In genomic region chr9:134163374-134164196, GRCh38 we compare ENCODE assay signal across 9 cellular contexts. TPM values are rescaled to one million over a fixed set of nuclear protein-coding genes. Genes with fewer than 3 reads are reported as not detected.
DNase-seq lines count a peak whose midpoint lies in the region; ATAC-seq, FAIRE-seq and TF ChIP-seq lines count a peak whose summit lies in the region.
"Had no signal": no experiment of that assay in that cellular context is flagged by ENCODE, and none has a peak within 500 bp of the region (broad histone marks: within the 10 kb centered on the region; RNA-seq: fewer than 3 reads in every experiment).

No MANE protein-coding gene starts in this region.

- intact Hi-C loops in MCF 10A (cut with micrococcal nuclease): no loop called here
- intact Hi-C loops in kidney (cut with DNase I): no loop called here

- peak overlapping the region in 1 of 2 donors; percentile 56 for H3K4me3 ChIP-seq in kidney (ENCODE audit: low read length in 2 of 2)
- H3K4me3 ChIP-seq: BLaER1 had no signal

- peaks cover under 1 to 4% of the 10 kb centered on the region in 2 donors for H3K36me3 ChIP-seq in kidney (ENCODE audit: control insufficient read depth in 1 of 2, insufficient read depth in 2 of 2, low read length in 2 of 2)

- H3K9me3 ChIP-seq in kidney (ENCODE audit: control insufficient read depth in 1 of 2, low read length in 2 of 2): no peaks in the 10 kb centered on the region

- H3K9me3 Mint-ChIP-seq in MCF 10A (ENCODE audit: unreplicated experiment): no peaks in the 10 kb centered on the region

- no TSS peak for BruUV-seq in MCF 10A (replicated peaks; lab: Mats Ljungman, UMichigan)

- peak; percentile 45 for TF ChIP-seq CTCF in VCaP (conservative IDR thresholded peaks at IDR 0.05)
- no peak for TF ChIP-seq CTCF in MCF 10A (IDR thresholded peaks at IDR 0.05; ENCODE audit: unreplicated experiment)
- TF ChIP-seq CTCF in kidney (IDR thresholded peaks at IDR 0.05; ENCODE audit: borderline replicate concordance, extremely low read depth, insufficient read depth): peak; percentile 49

- peak overlapping the region; percentile 25 for H3K4me3 Mint-ChIP-seq in MCF 10A (ENCODE audit: unreplicated experiment)

- CTCF ChIA-PET in MCF 10A (lab: Yijun Ruan, JAX): interaction anchor here (1.5 kb wide), 1 partner anchor 285 kb away, joined by 4 read pairs; no protein-coding TSS in a partner anchor

- ATAC-seq in GM18520 (IDR thresholded peaks at IDR 0.05; ENCODE audit: unreplicated experiment): no peak

- FAIRE-seq in kidney (lab: Jason Lieb, UNC): no peak

- H3K36me3 Mint-ChIP-seq in MCF 10A (ENCODE audit: insufficient read depth, unreplicated experiment): peaks cover 1% of the 10 kb centered on the region

- H3K27me3 Mint-ChIP-seq in MCF 10A (ENCODE audit: insufficient read depth, unreplicated experiment): no peaks in the 10 kb centered on the region

- H3K4me1 Mint-ChIP-seq in MCF 10A (ENCODE audit: insufficient read depth, unreplicated experiment): peaks cover 6% of the 10 kb centered on the region

- H3K4me1 ChIP-seq in kidney (ENCODE audit: control insufficient read depth in 1 of 2, insufficient read depth in 1 of 2, low read depth in 1 of 2, low read length in 2 of 2): peaks cover 6 to 7% of the 10 kb centered on the region in 2 donors

- H3K27ac ChIP-seq in VCaP: no peak overlapping the region
- no peak overlapping the region for H3K27ac ChIP-seq in kidney (ENCODE audit: low read depth in 2 of 2, low read length in 2 of 2)
- H3K27ac ChIP-seq: BLaER1 had no signal

- H3K9ac ChIP-seq in kidney (ENCODE audit: low read length in 2 of 2): peak overlapping the region; percentile 40 to 43
- H3K9ac ChIP-seq: BLaER1 had no signal

- POLR2A ChIA-PET in MCF 10A (lab: Yijun Ruan, JAX): interaction anchor here (1.0 to 2.6 kb wide), 13 partner anchors 11 to 279 kb away, joined by 3 to 13 read pairs (median 5); partner anchors contain the start of genes BRD3OS and WDR5

- H3K27ac Mint-ChIP-seq in MCF 10A (ENCODE audit: low read depth, unreplicated experiment): no peak overlapping the region

- DNase-seq in NCI-H1417 (lab: John Stamatoyannopoulos, UW): peak in 2 of 3 experiments; percentile 86 to 90
- DNase-seq in NCI-H1417 treated with DMSO at 0.1 percent for 48 hours (lab: John Stamatoyannopoulos, UW): no peak
- DNase-seq in MCF 10A (ENCODE audit: unreplicated experiment): no peak
- peak; percentile 90 for DNase-seq in kidney
- peak; percentile 57 to 59 for DNase-seq in stimulated activated CD4-positive, alpha-beta T cell treated with anti-CD3 and anti-CD28 coated beads, Interleukin-1b, Interleukin-23, amount 100 ng/mL, for 4 hours (ENCODE audit: low read depth in 2 of 2)
- no peak for DNase-seq in cerebellar nuclear complex (lab: John Stamatoyannopoulos, UW)

RNA-seq across cellular contexts. Expression of gene RNU6ATAC, which starts 0.8 kb away (rescaled TPM):
- total RNA-seq in MCF 10A (2022) (21.0 and 53.3 TPM in 2 replicates), kidney (232 TPM)
- not detected for polyA plus RNA-seq in kidney (ENCODE audit: insufficient read depth, low read depth, low replicate concordance)

RNA-seq across cellular contexts. Expression of gene WDR5, which starts 27.7 kb away (rescaled TPM):
- total RNA-seq in MCF 10A (2022) (36.5 and 43.8 TPM in 2 replicates), kidney (25.4 TPM)
- polyA plus RNA-seq in kidney (ENCODE audit: insufficient read depth, low read depth, low replicate concordance): 18.8 TPM

Comparison
In these comparisons a context has a peak if more than half of its experiments do, and no peak if none do; other contexts are left out.
1. DNase-seq: peak in NCI-H1417 (2 of 3), kidney (single experiment) and stimulated activated CD4-positive, alpha-beta T cell treated with anti-CD3 and anti-CD28 coated beads, Interleukin-1b, Interleukin-23, amount 100 ng/mL, for 4 hours (2 of 2); none in NCI-H1417 treated with DMSO at 0.1 percent for 48 hours (single experiment), MCF 10A (single experiment) and cerebellar nuclear complex (0 of 2).